In the genomic region with DNA sequence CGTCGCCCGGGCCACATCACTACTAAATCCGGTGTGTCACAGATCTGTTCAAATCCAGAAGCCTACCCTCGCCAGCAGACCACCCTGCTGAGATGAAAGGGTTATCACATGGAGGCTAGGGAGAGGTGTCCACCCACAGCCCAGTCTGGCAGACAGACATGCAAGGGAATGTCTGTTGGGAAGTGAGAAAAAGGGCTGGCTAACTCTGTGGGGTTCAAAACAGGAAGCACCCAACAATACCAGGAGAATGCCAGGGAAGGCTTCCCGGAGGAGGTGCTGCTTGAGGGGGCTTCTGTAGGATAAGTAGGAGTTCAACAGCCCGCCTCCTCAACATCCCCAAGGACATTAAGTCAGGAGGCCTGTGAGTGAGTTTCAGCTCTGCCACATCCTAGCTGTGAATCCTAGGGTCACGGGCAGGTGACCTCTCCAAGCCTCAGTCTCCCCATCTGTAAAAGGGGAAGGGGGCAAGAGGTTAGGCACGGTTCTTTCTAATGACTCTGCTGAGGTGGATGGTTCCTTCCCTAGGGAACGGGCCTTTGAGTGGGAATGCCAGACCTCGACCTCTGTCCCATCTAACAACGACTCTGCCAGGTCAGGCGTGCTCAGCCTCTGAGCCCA, we compare ENCODE assay signal across 9 cellular contexts. TPM values are rescaled to one million over a fixed set of nuclear protein-coding genes. Genes with fewer than 3 reads are reported as not detected.
DNase-seq lines count a peak whose midpoint lies in the region; ATAC-seq and TF ChIP-seq lines count a peak whose summit lies in the region.
"Had no signal": no experiment of that assay in that cellular context is flagged by ENCODE, and none has a peak within 500 bp of the region (broad histone marks: within the 10 kb centered on the region; RNA-seq: fewer than 3 reads in every experiment).

No MANE protein-coding gene starts in this region.

- dilution Hi-C loops in mammary epithelial cell (cut with HindIII; ENCODE audit: low sequenced_read_pairs), result no loop called here

- no peaks in the 10 kb centered on the region for H3K36me3 ChIP-seq in A673 (ENCODE audit: insufficient read depth, low read length, poor library complexity, severe bottlenecking)
- H3K36me3 ChIP-seq in mammary epithelial cell (ENCODE audit: insufficient read depth, low read length), result no peaks in the 10 kb centered on the region
- no peaks in the 10 kb centered on the region for H3K36me3 ChIP-seq in mucosa of rectum (ENCODE audit: control insufficient read depth in 2 of 2, insufficient read depth in 2 of 2, low read length in 2 of 2)

- H3K4me3 ChIP-seq in A673 (ENCODE audit: low read depth, low read length, poor library complexity, severe bottlenecking) (peak overlapping the region; percentile 90), mammary epithelial cell (replicated peaks in 1 of 3; ENCODE audit: insufficient read depth in 1 of 3, low read depth in 2 of 3, low read length in 3 of 3) (peak overlapping the region; percentile 62 to 84 (median 76)), mucosa of rectum (ENCODE audit: low read length in 2 of 2) (peak overlapping the region; percentile 75 to 77)

- TF ChIP-seq CTCF in A673 (conservative IDR thresholded peaks at IDR 0.05; ENCODE audit: low read depth, low read length), result no peak
- no peak for TF ChIP-seq CTCF in mammary epithelial cell (conservative IDR thresholded peaks at IDR 0.05 in 1 of 2, IDR thresholded peaks at IDR 0.05 in 1 of 2; ENCODE audit: extremely low read depth in 1 of 2, insufficient read depth in 1 of 2, low read depth in 1 of 2, low read length in 2 of 2)

- H3K36me3 Mint-ChIP-seq in IgD-negative memory B cell, result peaks cover 2% of the 10 kb centered on the region

- H3K79me2 ChIP-seq in mammary epithelial cell (ENCODE audit: insufficient read depth, low read length), result peaks cover 35% of the 10 kb centered on the region

- H3K27me3 Mint-ChIP-seq in IgD-negative memory B cell, result no peaks in the 10 kb centered on the region

- DNase-seq in A673 (ENCODE audit: low spot score) (no peak), mammary epithelial cell (no peak), D341Med (ENCODE audit: low spot score) (no peak), mesenteric fat pad (ENCODE audit: low spot score) (no peak), DMS 273 (lab: John Stamatoyannopoulos, UW; ENCODE audit: unreplicated experiment) (no peak)

- no peaks in the 10 kb centered on the region for H4K20me1 ChIP-seq in mammary epithelial cell (ENCODE audit: insufficient read depth, low read length)

- intact Hi-C loops in A673 (cut with micrococcal nuclease; ENCODE audit: unreplicated experiment) (no loop called here), mammary epithelial cell (cut with micrococcal nuclease) (no loop called here)

- no peaks in the 10 kb centered on the region for H3K4me1 ChIP-seq in A673 (ENCODE audit: insufficient read depth, low read length, poor library complexity, severe bottlenecking)
- peaks cover 27% of the 10 kb centered on the region for H3K4me1 ChIP-seq in mammary epithelial cell (ENCODE audit: insufficient read depth, low read length)
- peaks cover 21 to 24% of the 10 kb centered on the region in 2 donors for H3K4me1 ChIP-seq in mucosa of rectum (ENCODE audit: control insufficient read depth in 2 of 2, insufficient read depth in 2 of 2, low read length in 2 of 2)

- H3K27ac ChIP-seq in A673 (ENCODE audit: low read depth, low read length, poor library complexity, severe bottlenecking), result no peak overlapping the region
- H3K27ac ChIP-seq in mammary epithelial cell (ENCODE audit: insufficient read depth, low read depth, low read length), result peak overlapping the region; percentile 47
- peak overlapping the region; percentile 57 to 75 for H3K27ac ChIP-seq in mucosa of rectum (ENCODE audit: low read depth in 2 of 2, low read length in 2 of 2)

- peak overlapping the region; percentile 75 for H3K4me2 ChIP-seq in mammary epithelial cell (ENCODE audit: insufficient read depth, low read depth, low read length)

- peaks cover 30 to 38% (median 31%) of the 10 kb centered on the region in 3 donors for H3K4me1 Mint-ChIP-seq in IgD-negative memory B cell

- POLR2A ChIA-PET in A673 (lab: Charles Lee; ENCODE audit: low non-redundant PET), result no interaction called here

- peak overlapping the region; percentile 80 to 96 (median 89) for H3K4me3 Mint-ChIP-seq in IgD-negative memory B cell

- peak overlapping the region; percentile 95 for H2AFZ ChIP-seq in mammary epithelial cell (ENCODE audit: low read depth, low read length)

- in situ Hi-C loops in mammary epithelial cell (cut with MboI; ENCODE audit: low sequenced_read_pairs in 2 of 2), result loop anchor here in 1 of 2 donors (5.0 kb wide), 1 partner anchor 77 kb away; a partner anchor contains a TSS

- BruUV-seq in A673 (replicated peaks; lab: Mats Ljungman, UMichigan) (no TSS peak), mammary epithelial cell (replicated peaks; lab: Mats Ljungman, UMichigan) (no TSS peak)

- H3K27ac Mint-ChIP-seq in IgD-negative memory B cell, result peak overlapping the region in 2 of 3 donors; percentile 4 to 71

- H3K9me3 ChIP-seq in A673 (ENCODE audit: low read depth, low read length, poor library complexity, severe bottlenecking) (no peaks in the 10 kb centered on the region), mammary epithelial cell (replicated peaks; ENCODE audit: insufficient read depth, low read length) (no peaks in the 10 kb centered on the region), mucosa of rectum (ENCODE audit: control insufficient read depth in 2 of 2, low read length in 2 of 2) (no peaks in the 10 kb centered on the region)

- no peaks in the 10 kb centered on the region for H3K27me3 ChIP-seq in A673 (replicated peaks; ENCODE audit: insufficient read depth, low read depth, low read length, poor library complexity)
- H3K27me3 ChIP-seq in mammary epithelial cell (ENCODE audit: insufficient read depth, low read length), result no peaks in the 10 kb centered on the region
- no peaks in the 10 kb centered on the region for H3K27me3 ChIP-seq in mucosa of rectum (ENCODE audit: control insufficient read depth in 2 of 2, insufficient read depth in 2 of 2, low read length in 2 of 2)

- CTCF ChIA-PET in A673 (lab: Charles Lee) (no interaction called here), mammary epithelial cell (lab: Charles Lee; ENCODE audit: low non-redundant PET) (no interaction called here)

- ATAC-seq in HG02623 (IDR thresholded peaks at IDR 0.05; ENCODE audit: unreplicated experiment), result no peak

- H3K9ac ChIP-seq in mammary epithelial cell (ENCODE audit: insufficient read depth, low read length), result peak overlapping the region; percentile 5
- H3K9ac ChIP-seq in mucosa of rectum (ENCODE audit: low read depth in 1 of 2, low read length in 2 of 2), result peak overlapping the region; percentile 63 to 77

- peaks cover 0 to 2% (median 0%) of the 10 kb centered on the region in 3 donors for H3K9me3 Mint-ChIP-seq in IgD-negative memory B cell

- WGBS in mammary epithelial cell (ENCODE audit: low coverage, missing lambda C conversion rate), result 61% methylated on average over 12 of the region's 13 CpGs

RNA-seq across cellular contexts. Expression of a gene that starts 1.1 kb away (rescaled TPM):
- total RNA-seq in A673 (2021) (8.2 and 10.9 TPM in 2 replicates), mammary epithelial cell (10 to 100 TPM; 18.8 to 62.5 TPM), mesenteric fat pad (58.7 TPM)
- polyA plus RNA-seq in IgD-negative memory B cell (34.7 TPM), mammary epithelial cell (28.4 TPM)
- 63.0 TPM for polyA minus RNA-seq in mammary epithelial cell

RNA-seq across cellular contexts. Expression of a gene that starts 29.0 kb away (rescaled TPM):
- total RNA-seq in A673 (2021) (not detected in 2 replicates), mammary epithelial cell (not detected), mesenteric fat pad (2.8 TPM)
- polyA plus RNA-seq in IgD-negative memory B cell (1.0 TPM), mammary epithelial cell (not detected)
- polyA minus RNA-seq in mammary epithelial cell, result not detected
- total RNA-seq: T-helper 1 cell treated with Interleukin-12 subunit alpha and Interleukin-12 subunit beta and Interleukin-4 antibody, amounts not matched to agents 30 ng/mL and 1 ng/mL, for 36 hours had no signal

RNA-seq across cellular contexts. Expression of a gene that starts 32.9 kb away (rescaled TPM):
- total RNA-seq in A673 (2021) (not detected in 2 replicates), mammary epithelial cell (not detected), mesenteric fat pad (not detected)
- polyA plus RNA-seq in IgD-negative memory B cell (not detected), mammary epithelial cell (not detected)
- polyA minus RNA-seq in mammary epithelial cell, result not detected
